13 cellular contexts compared by ENCODE assay signal in genomic region chrX:148914783-148915182, GRCh38.
DNase-seq lines count a peak whose midpoint lies in the region; ATAC-seq lines count a peak whose summit lies in the region.
"Had no signal": no experiment of that assay in that cellular context is flagged by ENCODE, and none has a peak within 500 bp of the region (broad histone marks: within the 10 kb centered on the region; RNA-seq: fewer than 3 reads in every experiment).

No MANE protein-coding gene starts in this region.

- H3K4me3 ChIP-seq in SJCRH30 = no peak overlapping the region
- H3K4me3 ChIP-seq: HAP-1 had no signal

- peak; percentile 87 for ATAC-seq in GM18502 (IDR thresholded peaks at IDR 0.05; ENCODE audit: poor library complexity, unreplicated experiment)
- peak; percentile 88 for ATAC-seq in GM21390 (IDR thresholded peaks at IDR 0.05; ENCODE audit: unreplicated experiment)
- peak; percentile 78 for ATAC-seq in HG03025 (IDR thresholded peaks at IDR 0.05; ENCODE audit: low FRiP score, unreplicated experiment)
- ATAC-seq: left colon had no signal

- DNase-seq in RPMI7951 (ENCODE audit: low read depth) = peak; percentile 60
- DNase-seq in NCI-H748 (lab: John Stamatoyannopoulos, UW; ENCODE audit: unreplicated experiment) = no peak
- DNase-seq in GM19238 (ENCODE audit: insufficient read length, low spot score) = no peak
- DNase-seq in SJCRH30 = no peak
- no peak for DNase-seq in A172 (ENCODE audit: low spot score)
- DNase-seq: activated CD4-positive, CD25-positive, alpha-beta regulatory T cell; activated naive CD8-positive, alpha-beta T cell treated with anti-CD3 and anti-CD28 coated beads, Interleukin-2, amount 10 ng/mL, durations not matched to agents 7 days and 5 days; left colon; SW 1271 had no signal

- no peaks in the 10 kb centered on the region for H3K27me3 ChIP-seq in SJCRH30

- H3K9me3 ChIP-seq in SJCRH30 (replicated peaks) = no peaks in the 10 kb centered on the region
- H3K9me3 ChIP-seq: HAP-1 had no signal

- no peak overlapping the region for H3K27ac ChIP-seq in SJCRH30

- H3K4me1 ChIP-seq in SJCRH30 = no peaks in the 10 kb centered on the region

- no peaks in the 10 kb centered on the region for H3K36me3 ChIP-seq in SJCRH30
- H3K36me3 ChIP-seq: HAP-1 had no signal
